ENCODE assay signal across 9 cellular contexts in the genomic region with DNA sequence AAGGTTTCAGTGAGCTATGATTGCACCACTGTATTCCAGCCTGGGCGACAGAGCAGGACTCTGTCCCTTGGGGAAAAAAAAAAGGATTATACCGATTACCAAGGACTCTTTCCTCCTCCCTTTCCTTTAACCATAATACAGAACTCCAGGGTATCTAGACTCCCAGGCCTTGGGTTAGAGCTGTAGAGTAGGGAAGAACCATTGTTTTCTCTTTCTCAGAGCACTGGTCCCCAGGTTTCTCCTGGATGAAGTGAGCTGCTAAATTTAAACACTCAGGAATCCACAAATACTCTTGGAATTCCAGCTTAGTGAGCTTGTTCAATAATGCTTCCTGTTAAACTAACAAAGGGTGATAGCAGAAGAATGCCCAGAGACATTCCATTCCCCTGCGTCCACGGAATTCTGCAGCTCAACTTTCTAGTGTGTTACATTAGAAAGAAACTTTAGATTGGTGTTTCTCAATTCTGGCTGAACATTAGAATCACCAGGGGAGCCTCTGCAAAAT. TPM values are rescaled to one million over a fixed set of nuclear protein-coding genes. Genes with fewer than 3 reads are reported as not detected.
DNase-seq lines count a peak whose midpoint lies in the region; TF ChIP-seq lines count a peak whose summit lies in the region.
"Had no signal": no experiment of that assay in that cellular context is flagged by ENCODE, and none has a peak within 500 bp of the region (broad histone marks: within the 10 kb centered on the region; RNA-seq: fewer than 3 reads in every experiment).

No MANE protein-coding gene starts in this region.

- peak overlapping the region; percentile 83 for H4K91ac ChIP-seq in H9 (ENCODE audit: insufficient read length, low read depth, low read length)

- no peak overlapping the region for H3T11ph ChIP-seq in H9 (ENCODE audit: low read length)

- TF ChIP-seq CTCF in H9 (conservative IDR thresholded peaks at IDR 0.05) (no peak), GM10266 (IDR thresholded peaks at IDR 0.05; ENCODE audit: control insufficient read depth, insufficient read depth, low read depth, missing control alignments) (no peak)

- no peak overlapping the region for H3K56ac ChIP-seq in H9 (ENCODE audit: insufficient read length, low read depth, low read length)

- H3K27me3 Mint-ChIP-seq in H9 (ENCODE audit: low read depth), result no peaks in the 10 kb centered on the region

- H3K23me2 ChIP-seq in H9 (ENCODE audit: insufficient read length, low read depth, low read length, poor library complexity, severe bottlenecking), result no peaks in the 10 kb centered on the region

- no peaks in the 10 kb centered on the region for H3K79me2 ChIP-seq in H9 (ENCODE audit: insufficient read depth, low read length)

- peak overlapping the region; percentile 95 for H3K27ac ChIP-seq in H9 (ENCODE audit: insufficient read length, low read depth, low read length)

- peaks cover 23 to 24% of the 10 kb centered on the region in 2 experiments for H3K4me1 Mint-ChIP-seq in H9

- no CpG with 5 or more reads among the region's 4 CpGs for whole genome bisulfite sequencing in H9 (ENCODE audit: extremely low coverage, insufficient read length, low lambda C conversion rate)

- H3K18ac ChIP-seq in H9 (ENCODE audit: insufficient read length, low read depth, low read length), result no peak overlapping the region

- peak overlapping the region; percentile 19 to 89 (median 66) for H3K27ac Mint-ChIP-seq in H9

- H2BK5ac ChIP-seq in H9 (ENCODE audit: insufficient read length, low read length), result no peak overlapping the region

- H2BK12ac ChIP-seq in H9 (ENCODE audit: insufficient read length, low read depth, low read length), result peak overlapping the region; percentile 41

- H4K20me1 ChIP-seq in H9 (ENCODE audit: control insufficient read depth, insufficient read depth, insufficient read length), result no peaks in the 10 kb centered on the region

- H3K4me3 ChIP-seq in skeletal muscle cell (ENCODE audit: low read depth, low read length), result no peak overlapping the region

- H3K79me1 ChIP-seq in H9 (ENCODE audit: insufficient read depth, low read depth, low read length, poor library complexity, severe bottlenecking), result no peaks in the 10 kb centered on the region

- no peak overlapping the region for H4K8ac ChIP-seq in H9 (replicated peaks; ENCODE audit: insufficient read length, low read depth, low read length)

- H3K4me1 ChIP-seq in H9 (ENCODE audit: insufficient read depth, low read length), result peaks cover 9% of the 10 kb centered on the region; the same call in 1 of the 2 replicates

- H3K4ac ChIP-seq in H9 (ENCODE audit: low read depth, low read length), result no peak overlapping the region; the same call in 1 of the 2 replicates

- peaks cover 0 to 3% (median 0%) of the 10 kb centered on the region in 3 experiments; a peak in 1 of 7 replicates for H3K36me3 Mint-ChIP-seq in H9 (ENCODE audit: insufficient read depth in 1 of 3, low read depth in 3 of 3)

- no peak overlapping the region for H2AK5ac ChIP-seq in H9 (ENCODE audit: insufficient read length, low read length)

- peak overlapping the region; percentile 47 for H4K5ac ChIP-seq in H9 (ENCODE audit: insufficient read length, low read depth, low read length)

- H3K14ac ChIP-seq in H9 (ENCODE audit: insufficient read depth, low read length), result no peak overlapping the region

- H3K4me2 ChIP-seq in H9 (ENCODE audit: insufficient read depth, insufficient read length, low read length), result no peak overlapping the region

- no peaks in the 10 kb centered on the region for H3K9me3 ChIP-seq in H9 (ENCODE audit: control insufficient read depth, low read depth, low read length)

- no peak overlapping the region; a peak in 2 of 5 replicates for H3K4me3 Mint-ChIP-seq in H9

- H3K27me3 ChIP-seq in H9 (ENCODE audit: insufficient read depth, low read length), result no peaks in the 10 kb centered on the region

- no peak overlapping the region for H3K23ac ChIP-seq in H9 (ENCODE audit: insufficient read length, low read depth, low read length)

- H2BK120ac ChIP-seq in H9 (ENCODE audit: low read depth, low read length, poor library complexity, severe bottlenecking), result no peak overlapping the region

- H3K9ac ChIP-seq in H9 (ENCODE audit: extremely low read depth, insufficient read length, low read length), result no peak overlapping the region

- DNase-seq in H9 (peak; percentile 75), astrocyte of the hippocampus (ENCODE audit: low read depth, low spot score) (peak; percentile 95), iPS DF 19.7 (ENCODE audit: low read depth, low spot score) (peak; percentile 95), skeletal muscle cell (ENCODE audit: low read depth) (peak; percentile 83), GM10266 (ENCODE audit: extremely low spot score) (no peak), globus pallidus (ENCODE audit: low spot score) (no peak), amygdala (lab: John Stamatoyannopoulos, UW) (no peak)
- no peak for DNase-seq in activated effector memory CD4-positive, alpha-beta T cell treated with Interleukin-2 at 50 U/mL for 16 hours
- DNase-seq: KG1 had no signal

- H3K9me3 Mint-ChIP-seq in H9, result no peaks in the 10 kb centered on the region; a peak in 1 of 5 replicates

- H2BK15ac ChIP-seq in H9 (ENCODE audit: low read depth, low read length), result no peak overlapping the region

- peak overlapping the region; percentile 84 for H2BK20ac ChIP-seq in H9 (ENCODE audit: low read depth, low read length, poor library complexity, severe bottlenecking)

- no peak overlapping the region for H2AFZ ChIP-seq in H9 (ENCODE audit: low read length)

RNA-seq across cellular contexts. Expression of gene RPEL1, which starts 14.6 kb away (rescaled TPM):
- total RNA-seq in H9 (2021), result 0.13 TPM in 1 of 2 replicates, not detected in the other

RNA-seq across cellular contexts. Expression of gene NT5C2, which starts 38.0 kb away (rescaled TPM):
- total RNA-seq in H9 (2021), result 64.4 and 69.6 TPM in 2 replicates

RNA-seq across cellular contexts. Expression of gene INA, which starts 45.8 kb away (rescaled TPM):
- 14.0 and 14.3 TPM in 2 replicates for total RNA-seq in H9 (2021)

Comparison
In these comparisons a context has a peak if more than half of its experiments do, and no peak if none do; other contexts are left out.
1. DNase-seq: peak in H9 (single experiment), astrocyte of the hippocampus (single experiment), iPS DF 19.7 (single experiment) and skeletal muscle cell (single experiment); none in GM10266 (single experiment), globus pallidus (single experiment), amygdala (0 of 56) and activated effector memory CD4-positive, alpha-beta T cell treated with Interleukin-2 at 50 U/mL for 16 hours (single experiment).